22 cellular contexts compared by ENCODE assay signal in the genomic region with DNA sequence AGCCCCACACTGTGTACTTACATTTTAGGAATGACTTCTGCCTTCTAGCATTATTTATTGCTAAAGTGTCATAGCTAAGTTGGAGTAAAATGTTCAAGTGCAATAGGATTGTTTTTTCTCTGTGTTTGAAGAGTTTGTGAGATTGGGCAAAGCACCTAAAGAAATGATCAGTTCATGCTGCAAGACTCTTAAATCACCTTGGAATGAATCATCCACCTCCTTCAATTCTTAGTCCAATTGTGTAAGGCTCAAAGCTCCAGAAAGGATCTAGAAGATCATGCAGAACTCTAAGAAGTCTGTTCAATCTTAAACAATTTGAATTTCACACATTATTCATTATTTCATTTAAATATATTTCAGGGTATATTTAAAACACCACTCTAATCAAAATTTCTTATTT.
DNase-seq lines count a peak whose midpoint lies in the region; ATAC-seq, FAIRE-seq and TF ChIP-seq lines count a peak whose summit lies in the region.
"Had no signal": no experiment of that assay in that cellular context is flagged by ENCODE, and none has a peak within 500 bp of the region (broad histone marks: within the 10 kb centered on the region; RNA-seq: fewer than 3 reads in every experiment).

No MANE protein-coding gene starts in this region.

- H3K36me3 ChIP-seq in muscle layer of colon (ENCODE audit: insufficient read depth, low read length) (no peaks in the 10 kb centered on the region), right atrium auricular region (no peaks in the 10 kb centered on the region)
- H3K36me3 ChIP-seq: SJSA1 had no signal

- H3K9me3 ChIP-seq in muscle layer of colon (ENCODE audit: low read length) = no peaks in the 10 kb centered on the region
- no peaks in the 10 kb centered on the region for H3K9me3 ChIP-seq in right atrium auricular region
- H3K9me3 ChIP-seq: SJSA1 had no signal

- DNase-seq in GM19239 (ENCODE audit: insufficient read length, low spot score) (no peak), amniotic epithelial cell (ENCODE audit: low read depth) (peak; percentile 54), epithelial cell of esophagus (ENCODE audit: low read depth) (peak; percentile 59), SW480 (ENCODE audit: low spot score) (no peak), right atrium auricular region (ENCODE audit: low spot score) (no peak)
- DNase-seq: CD4-positive, CD25-positive, alpha-beta regulatory T cell; DMS153; H9; KG1; NCI-H1048; NCI-H1417; NCI-H1694 treated with DMSO at 0.1 percent for 48 hours; NCI-H2081; NCI-H2227 treated with DMSO at 0.1 percent for 48 hours; NCI-H526 treated with DMSO at 0.1 percent for 48 hours; Right ventricle myocardium superior had no signal

- H3K4me3 ChIP-seq in epithelial cell of esophagus (ENCODE audit: low read length) (no peak overlapping the region), muscle layer of colon (ENCODE audit: low read depth in 1 of 2, low read length in 2 of 2) (no peak overlapping the region), right atrium auricular region (no peak overlapping the region)
- H3K4me3 ChIP-seq: GM23338, SJSA1 had no signal

- FAIRE-seq in GM19239 (lab: Jason Lieb, UNC) = peak; percentile 85
- FAIRE-seq: HTR-8/SVneo had no signal

- no peaks in the 10 kb centered on the region for H3K27me3 ChIP-seq in muscle layer of colon (ENCODE audit: control insufficient read depth in 1 of 2, insufficient read depth in 2 of 2, low read length in 2 of 2)
- no peaks in the 10 kb centered on the region for H3K27me3 ChIP-seq in right atrium auricular region
- H3K27me3 ChIP-seq: SJSA1 had no signal

- H3K4me1 ChIP-seq in muscle layer of colon (ENCODE audit: insufficient read depth, low read length) = peaks cover 31% of the 10 kb centered on the region
- peaks cover 0 to 4% of the 10 kb centered on the region in 2 donors for H3K4me1 ChIP-seq in right atrium auricular region
- H3K4me1 ChIP-seq: SJSA1 had no signal

- peak overlapping the region; percentile 27 for H3K27ac ChIP-seq in muscle layer of colon (ENCODE audit: low read depth, low read length)
- no peak overlapping the region for H3K27ac ChIP-seq in right atrium auricular region
- H3K27ac ChIP-seq: SJSA1 had no signal

- no peak for TF ChIP-seq CTCF in epithelial cell of esophagus (IDR thresholded peaks at IDR 0.05; ENCODE audit: insufficient read depth, low read depth, low read length, missing control alignments)
- no peak for TF ChIP-seq CTCF in right atrium auricular region (IDR thresholded peaks at IDR 0.05)

- H3K9ac ChIP-seq in muscle layer of colon (ENCODE audit: low read length) = no peak overlapping the region

- no peak for ATAC-seq in HG02678 (IDR thresholded peaks at IDR 0.05; ENCODE audit: unreplicated experiment)
- ATAC-seq in GM21528 (IDR thresholded peaks at IDR 0.05; ENCODE audit: low FRiP score, unreplicated experiment) = no peak
- ATAC-seq: GM23338 had no signal

Comparison
In these comparisons a context has a peak if more than half of its experiments do, and no peak if none do; other contexts are left out.
1. DNase-seq: peak in amniotic epithelial cell (single experiment) and epithelial cell of esophagus (single experiment); none in GM19239 (single experiment), SW480 (single experiment) and right atrium auricular region (single experiment).